Comparison of ENCODE assay signal across 8 cellular contexts in the genomic region with DNA sequence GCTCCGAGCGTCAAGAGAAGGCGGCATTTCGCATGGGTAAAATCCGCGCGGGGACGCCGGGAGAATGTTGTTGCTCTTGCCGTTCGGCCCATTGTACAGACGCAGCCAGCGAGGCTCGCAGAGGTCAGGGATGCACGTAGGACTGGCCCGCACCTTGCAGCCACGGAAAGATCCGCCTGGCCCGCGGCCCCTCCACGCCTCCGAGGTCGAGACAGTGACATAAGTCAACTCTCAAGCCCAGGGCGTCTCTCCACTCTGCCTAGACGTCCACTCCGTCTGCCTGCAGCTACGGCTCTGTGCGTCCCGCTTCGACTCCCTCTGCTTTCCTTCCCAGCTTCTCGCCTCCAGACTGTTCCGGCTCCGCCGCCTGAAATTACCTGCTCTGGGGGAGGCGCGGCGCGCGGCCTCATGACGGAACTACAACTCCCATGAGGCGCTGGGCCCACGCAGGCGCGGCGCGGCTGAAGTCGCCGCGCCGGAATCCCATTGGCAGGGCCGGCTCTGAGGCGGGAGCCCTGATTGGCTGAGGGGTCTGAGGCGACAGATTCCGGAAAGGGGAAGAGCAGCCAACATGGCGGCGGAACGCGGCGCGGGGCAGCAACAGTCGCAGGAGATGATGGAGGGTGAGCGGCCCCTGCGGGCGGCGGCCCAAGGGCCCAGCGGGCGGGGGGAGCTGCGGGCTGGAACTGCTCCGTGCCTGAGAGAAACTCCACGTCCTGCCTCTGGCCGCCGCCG. TPM values are rescaled to one million over a fixed set of nuclear protein-coding genes. Genes with fewer than 3 reads are reported as not detected.
A peak's percentile ranks its signal among the peaks of the same experiment; 100 is the strongest.
DNase-seq lines count a peak whose midpoint lies in the region; ATAC-seq and TF ChIP-seq lines count a peak whose summit lies in the region.

A gene with protein sequence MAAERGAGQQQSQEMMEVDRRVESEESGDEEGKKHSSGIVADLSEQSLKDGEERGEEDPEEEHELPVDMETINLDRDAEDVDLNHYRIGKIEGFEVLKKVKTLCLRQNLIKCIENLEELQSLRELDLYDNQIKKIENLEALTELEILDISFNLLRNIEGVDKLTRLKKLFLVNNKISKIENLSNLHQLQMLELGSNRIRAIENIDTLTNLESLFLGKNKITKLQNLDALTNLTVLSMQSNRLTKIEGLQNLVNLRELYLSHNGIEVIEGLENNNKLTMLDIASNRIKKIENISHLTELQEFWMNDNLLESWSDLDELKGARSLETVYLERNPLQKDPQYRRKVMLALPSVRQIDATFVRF (plus strand): TSS at position 543 of the 735 bp plus-strand sequence. CDS start 29 bp downstream, at position 572.

- H3K4me1 ChIP-seq in mammary epithelial cell (ENCODE audit: insufficient read depth, low read length) (peaks cover 22% of the 10 kb centered on the region), iPS-20b (ENCODE audit: insufficient read depth, low read length) (peaks cover 11% of the 10 kb centered on the region), smooth muscle cell (ENCODE audit: low read depth) (peaks cover 6% of the 10 kb centered on the region)

- 0 out of 2 replicates have a peak, but pooled peaks have one; percentile 3 for TF ChIP-seq CTCF in WERI-Rb-1 (IDR thresholded peaks at IDR 0.05; ENCODE audit: low read depth, low read length)
- TF ChIP-seq CTCF in mammary epithelial cell (conservative IDR thresholded peaks at IDR 0.05 in 1 of 2, IDR thresholded peaks at IDR 0.05 in 1 of 2; ENCODE audit: extremely low read depth in 1 of 2, insufficient read depth in 1 of 2, low read depth in 1 of 2, low read length in 2 of 2) = no peak
- peak; percentile 10 for TF ChIP-seq CTCF in smooth muscle cell (IDR thresholded peaks at IDR 0.05; ENCODE audit: borderline replicate concordance, insufficient read depth, poor library complexity, severe bottlenecking)

- H3K4me2 ChIP-seq in mammary epithelial cell (ENCODE audit: insufficient read depth, low read depth, low read length) (peak within 1 kb of the TSS; percentile 98), smooth muscle cell (peak within 1 kb of the TSS; percentile 91)

- H3K36me3 ChIP-seq in WERI-Rb-1 (peaks cover 12% of the 10 kb centered on the region), mammary epithelial cell (ENCODE audit: insufficient read depth, low read length) (no peaks in the 10 kb centered on the region), iPS-20b (ENCODE audit: insufficient read depth, low read depth, low read length) (peaks cover 4% of the 10 kb centered on the region; the same call in 1 of the 2 replicates), smooth muscle cell (ENCODE audit: low read depth) (peaks cover 3% of the 10 kb centered on the region)

- H3K79me2 ChIP-seq in mammary epithelial cell (ENCODE audit: insufficient read depth, low read length) (peaks cover 49% of the 10 kb centered on the region), smooth muscle cell (ENCODE audit: low read depth) (peaks cover 13% of the 10 kb centered on the region)

- ATAC-seq in GM18873 (IDR thresholded peaks at IDR 0.05; ENCODE audit: low FRiP score, unreplicated experiment) (peak; percentile 54), HG03139 (IDR thresholded peaks at IDR 0.05; ENCODE audit: unreplicated experiment) (peak; percentile 64)

- H3K27ac ChIP-seq in WERI-Rb-1 (peak within 1 kb of the TSS; percentile 85), mammary epithelial cell (ENCODE audit: insufficient read depth, low read depth, low read length) (peak within 1 kb of the TSS; percentile 56), iPS-20b (ENCODE audit: low read length) (no peak within 1 kb of the TSS), smooth muscle cell (ENCODE audit: low read depth) (peak within 1 kb of the TSS; percentile 17)

- H2AFZ ChIP-seq in mammary epithelial cell (ENCODE audit: low read depth, low read length) (peak within 1 kb of the TSS; percentile 98), smooth muscle cell (ENCODE audit: low read depth) (peak within 1 kb of the TSS; percentile 81)

- no peaks in the 10 kb centered on the region for H3K9me3 ChIP-seq in WERI-Rb-1 (ENCODE audit: severe bottlenecking)
- no peaks in the 10 kb centered on the region for H3K9me3 ChIP-seq in mammary epithelial cell (replicated peaks; ENCODE audit: insufficient read depth, low read length)
- no peaks in the 10 kb centered on the region for H3K9me3 ChIP-seq in iPS-20b (ENCODE audit: insufficient read depth, low read depth, low read length)
- H3K9me3 ChIP-seq in smooth muscle cell (replicated peaks; ENCODE audit: low read depth) = no peaks in the 10 kb centered on the region

- CTCF ChIA-PET in mammary epithelial cell (lab: Charles Lee; ENCODE audit: low non-redundant PET) = interaction anchor here (0.6 to 0.8 kb wide), 3 partner anchors 71 to 564 kb away, joined by 3 to 12 read pairs (median 3); no protein-coding TSS in a partner anchor

- 1% methylated on average over 27 of the region's 73 CpGs for WGBS in mammary epithelial cell (ENCODE audit: low coverage, missing lambda C conversion rate)
- 2% methylated on average over 69 of the region's 73 CpGs for WGBS in smooth muscle cell (ENCODE audit: low lambda C conversion rate)

- no peaks in the 10 kb centered on the region for H3K27me3 ChIP-seq in WERI-Rb-1 (ENCODE audit: insufficient read depth, low read depth, severe bottlenecking)
- no peaks in the 10 kb centered on the region for H3K27me3 ChIP-seq in mammary epithelial cell (ENCODE audit: insufficient read depth, low read length)
- H3K27me3 ChIP-seq in iPS-20b (ENCODE audit: insufficient read depth, low read length) = peaks cover 10% of the 10 kb centered on the region; the same call in 1 of the 2 replicates
- H3K27me3 ChIP-seq in smooth muscle cell (ENCODE audit: low read depth) = no peaks in the 10 kb centered on the region

- H4K20me1 ChIP-seq in mammary epithelial cell (ENCODE audit: insufficient read depth, low read length) = no peaks in the 10 kb centered on the region
- peaks cover 11% of the 10 kb centered on the region for H4K20me1 ChIP-seq in smooth muscle cell (ENCODE audit: low read depth)

- in situ Hi-C loops in mammary epithelial cell (cut with MboI; ENCODE audit: low sequenced_read_pairs in 2 of 2) = no loop called here

- H3K9ac ChIP-seq in mammary epithelial cell (ENCODE audit: insufficient read depth, low read length) (peak within 1 kb of the TSS; percentile 66), iPS-20b (ENCODE audit: low read depth, low read length) (peak within 1 kb of the TSS; percentile 73; the same call in 1 of the 2 replicates), smooth muscle cell (ENCODE audit: low read depth) (peak within 1 kb of the TSS; percentile 81)

- H3K4me3 ChIP-seq in WERI-Rb-1 (ENCODE audit: low read depth, low read length) = peak within 1 kb of the TSS; percentile 66
- H3K4me3 ChIP-seq in mammary epithelial cell (replicated peaks in 1 of 3; ENCODE audit: insufficient read depth in 1 of 3, low read depth in 2 of 3, low read length in 3 of 3) = peak within 1 kb of the TSS; percentile 69 to 85 (median 80)
- peak within 1 kb of the TSS; percentile 92 for H3K4me3 ChIP-seq in iPS-20b (ENCODE audit: low read length)
- H3K4me3 ChIP-seq in smooth muscle cell = peak within 1 kb of the TSS; percentile 89

- BruUV-seq in mammary epithelial cell (replicated peaks; lab: Mats Ljungman, UMichigan) = no TSS peak

- dilution Hi-C loops in mammary epithelial cell (cut with HindIII; ENCODE audit: low sequenced_read_pairs) = no loop called here

- peak; percentile 99 for DNase-seq in AG08395 (ENCODE audit: low spot score)
- DNase-seq in NCI-H2227 (lab: John Stamatoyannopoulos, UW; ENCODE audit: unreplicated experiment) = peak; percentile 97
- DNase-seq in WERI-Rb-1 = peak; percentile 96
- peak; percentile 94 for DNase-seq in mammary epithelial cell
- peak; percentile 81 for DNase-seq in smooth muscle cell (lab: John Stamatoyannopoulos, UW; ENCODE audit: unreplicated experiment)

- intact Hi-C loops in mammary epithelial cell (cut with micrococcal nuclease) = loop anchor here (1.0 to 2.0 kb wide), 4 partner anchors 48 to 299 kb away; a partner anchor contains a TSS

- H3F3A ChIP-seq in smooth muscle cell (ENCODE audit: low read depth) = no peaks in the 10 kb centered on the region

RNA-seq across cellular contexts. Expression of the gene that starts here (rescaled TPM):
- total RNA-seq in mammary epithelial cell (10 to 100 TPM; 39.2 to 66.5 TPM), smooth muscle cell (44.3 and 54.3 TPM in 2 replicates)
- polyA plus RNA-seq in mammary epithelial cell (85.6 TPM), smooth muscle cell (74.9 and 86.8 TPM in 2 replicates)
- 22.3 TPM for polyA minus RNA-seq in mammary epithelial cell

Comparison
In these comparisons a context has a peak if more than half of its experiments do, and no peak if none do; other contexts are left out.
1. CTCF ChIP-seq: peak in WERI-Rb-1 (single experiment) and smooth muscle cell (single experiment); none in mammary epithelial cell (0 of 2).
2. Peak in every context shown above with its lines, with median percentiles within 50 percentile points of each other: DNase-seq, H3K4me3 ChIP-seq and H3K9ac ChIP-seq.